Comparison of ENCODE assay signal across 25 cellular contexts in genomic region chr10:97071491-97071890, GRCh38.
"Had no signal": no experiment of that assay in that cellular context is flagged by ENCODE, and none has a peak within 500 bp of the region (broad histone marks: within the 10 kb centered on the region; RNA-seq: fewer than 3 reads in every experiment).

No MANE protein-coding gene starts in this region.

- H3K4me3 ChIP-seq: lung, pancreas, right lobe of liver, smooth muscle cell, suprapubic skin, transverse colon, upper lobe of right lung, uterus had no signal

- H3K4me1 ChIP-seq: pancreas, right lobe of liver, transverse colon, upper lobe of right lung, uterus had no signal

- H3K4me2 ChIP-seq: smooth muscle cell had no signal

- FAIRE-seq: endometrium, frontal cortex, kidney, pancreas had no signal

- H3K27ac ChIP-seq: pancreas, right lobe of liver, suprapubic skin, transverse colon, upper lobe of right lung, uterus had no signal

- H3K27ac Mint-ChIP-seq: memory B cell, natural killer cell had no signal

- DNase-seq: cortex of kidney; effector memory CD8-positive, alpha-beta T cell; erythroblast; head of caudate nucleus; kidney; natural killer cell; occipital lobe; right lobe of liver; stimulated activated CD4-positive, alpha-beta T cell treated with anti-CD3 and anti-CD28 coated beads, Interleukin-12 subunit alpha, Interleukin-12 subunit beta, amount 100 ng/mL, for 4 hours; stimulated activated CD4-positive, alpha-beta T cell treated with anti-CD3 and anti-CD28 coated beads, Interleukin-1b, Interleukin-23, amount 100 ng/mL, for 48 hours; stimulated activated CD4-positive, alpha-beta T cell treated with anti-CD3 and anti-CD28 coated beads, Interleukin-4, amount 100 ng/mL, for 1 hour; stimulated activated CD8-positive, alpha-beta memory T cell treated with anti-CD3 and anti-CD28 coated beads, Interleukin-4, amount 100 ng/mL, for 48 hours; stimulated activated naive CD4-positive, alpha-beta T cell; stimulated activated naive CD8-positive, alpha-beta T cell treated with anti-CD3 and anti-CD28 coated beads, Interleukin-15, amount 100 ng/mL, for 72 hours; transverse colon; upper lobe of right lung; uterus had no signal

- H3K9me3 ChIP-seq: pancreas, right lobe of liver, suprapubic skin, transverse colon, upper lobe of right lung, uterus had no signal

- ATAC-seq: effector memory CD8-positive, alpha-beta T cell; left lobe of liver; natural killer cell; pancreas; right lobe of liver; stimulated activated naive CD8-positive, alpha-beta T cell treated with anti-CD3 and anti-CD28 coated beads, Interleukin-15, amount 100 ng/mL, for 72 hours; upper lobe of right lung had no signal

- H3K36me3 ChIP-seq: pancreas, right lobe of liver, suprapubic skin, transverse colon, upper lobe of right lung, uterus had no signal

- H3K27me3 ChIP-seq: right lobe of liver, uterus had no signal

- H3K4me3 Mint-ChIP-seq: effector memory CD8-positive, alpha-beta T cell; memory B cell; natural killer cell; stimulated activated naive CD8-positive, alpha-beta T cell treated with anti-CD3 and anti-CD28 coated beads, Interleukin-15, amount 100 ng/mL, for 72 hours had no signal

- H3K9me3 Mint-ChIP-seq: effector memory CD8-positive, alpha-beta T cell; memory B cell; natural killer cell had no signal

- H3K36me3 Mint-ChIP-seq: memory B cell, natural killer cell had no signal
